ENCODE assay signal across 9 cellular contexts in genomic region chr17:32445976-32446375, GRCh38. TPM values are rescaled to one million over a fixed set of nuclear protein-coding genes. Genes with fewer than 3 reads are reported as not detected.
A peak's percentile ranks its signal among the peaks of the same experiment; 100 is the strongest.
DNase-seq lines count a peak whose midpoint lies in the region; ATAC-seq and TF ChIP-seq lines count a peak whose summit lies in the region.
"Had no signal": no experiment of that assay in that cellular context is flagged by ENCODE, and none has a peak within 500 bp of the region (broad histone marks: within the 10 kb centered on the region; RNA-seq: fewer than 3 reads in every experiment).

No MANE protein-coding gene starts in this region.

- no peak for ATAC-seq in GM21619 (IDR thresholded peaks at IDR 0.05; ENCODE audit: unreplicated experiment)
- no peak for ATAC-seq in HG02759 (IDR thresholded peaks at IDR 0.05; ENCODE audit: unreplicated experiment)

- no peaks in the 10 kb centered on the region for H3K9me3 ChIP-seq in esophagus squamous epithelium

- peaks cover 0 to 42% (median 6%) of the 10 kb centered on the region in 3 donors for H3K36me3 ChIP-seq in esophagus squamous epithelium

- H3K4me3 Mint-ChIP-seq in neural crest cell: peak overlapping the region; percentile 92

- H3K27me3 Mint-ChIP-seq in neural crest cell (ENCODE audit: low read depth): peaks cover 16% of the 10 kb centered on the region

- 45 to 48% methylated on average over 2 of the region's 2 CpGs for WGBS in esophagus squamous epithelium, 2 donors

- peak overlapping the region; percentile 92 for H3K4me3 ChIP-seq in coronary artery
- peak overlapping the region in 2 of 4 donors; percentile 80 to 81 for H3K4me3 ChIP-seq in esophagus squamous epithelium

- peaks cover 2% of the 10 kb centered on the region for H3K36me3 Mint-ChIP-seq in neural crest cell (ENCODE audit: low read depth)

- TF ChIP-seq POLR2A in esophagus squamous epithelium (IDR thresholded peaks at IDR 0.05): no peak

- no peaks in the 10 kb centered on the region for H3K27me3 ChIP-seq in esophagus squamous epithelium

- DNase-seq in Daoy (ENCODE audit: low read depth): peak; percentile 44
- DNase-seq in NAMALWA (ENCODE audit: low spot score): peak; percentile 28
- no peak for DNase-seq in coronary artery (ENCODE audit: low spot score)
- DNase-seq in neural crest cell (ENCODE audit: low read depth, low spot score): no peak
- DNase-seq in DMS53 (lab: John Stamatoyannopoulos, UW): no peak
- no peak for DNase-seq in esophagus squamous epithelium (lab: John Stamatoyannopoulos, UW)
- DNase-seq: NCI-H1694 had no signal

- intact Hi-C loops in esophagus squamous epithelium (cut with DNase I): no loop called here

- peaks cover 14 to 40% (median 17%) of the 10 kb centered on the region in 3 donors for H3K4me1 ChIP-seq in esophagus squamous epithelium

- TF ChIP-seq CTCF in coronary artery (IDR thresholded peaks at IDR 0.05) (no peak), neural crest cell (conservative IDR thresholded peaks at IDR 0.05) (no peak), esophagus squamous epithelium (IDR thresholded peaks at IDR 0.05) (no peak)

- H3K9me3 Mint-ChIP-seq in neural crest cell: no peaks in the 10 kb centered on the region

- H3K27ac ChIP-seq in coronary artery: no peak overlapping the region
- H3K27ac ChIP-seq in esophagus squamous epithelium: peak overlapping the region in 1 of 4 donors; percentile 90

- H3K4me1 Mint-ChIP-seq in neural crest cell: peaks cover 27% of the 10 kb centered on the region

- H3K27ac Mint-ChIP-seq in neural crest cell (ENCODE audit: unreplicated experiment): no peak overlapping the region

RNA-seq across cellular contexts. Expression of gene PSMD11, which starts 1.7 kb away (rescaled TPM):
- total RNA-seq in Daoy (2014; rRNA removed; shearing (Covaris generic)): 221 and 303 TPM in 2 replicates
- total RNA-seq in neural crest cell: 139 and 156 TPM in 2 replicates
- total RNA-seq in esophagus squamous epithelium: 100 to 1,000 TPM in 1 of 4 donors, 10 to 100 TPM in 3; 53.5 to 148 (median 70.3) TPM

RNA-seq across cellular contexts. Expression of gene CDK5R1, which starts 40.8 kb away (rescaled TPM):
- 2.4 and 4.2 TPM in 2 replicates for total RNA-seq in Daoy (2014; rRNA removed; shearing (Covaris generic))
- total RNA-seq in neural crest cell (33.6 and 34.1 TPM in 2 replicates), esophagus squamous epithelium (10 to 100 TPM in 2 of 4 donors, 1 to 10 TPM in 2; 5.7 to 12.1 (median 10.7) TPM)

Comparison
In these comparisons a context has a peak if more than half of its experiments do, and no peak if none do; other contexts are left out.
1. DNase-seq: peak in Daoy (single experiment) and NAMALWA (single experiment); none in coronary artery (single experiment), neural crest cell (single experiment), DMS53 (single experiment) and esophagus squamous epithelium (single experiment).